ENCODE assay signal across 15 cellular contexts in the genomic region with DNA sequence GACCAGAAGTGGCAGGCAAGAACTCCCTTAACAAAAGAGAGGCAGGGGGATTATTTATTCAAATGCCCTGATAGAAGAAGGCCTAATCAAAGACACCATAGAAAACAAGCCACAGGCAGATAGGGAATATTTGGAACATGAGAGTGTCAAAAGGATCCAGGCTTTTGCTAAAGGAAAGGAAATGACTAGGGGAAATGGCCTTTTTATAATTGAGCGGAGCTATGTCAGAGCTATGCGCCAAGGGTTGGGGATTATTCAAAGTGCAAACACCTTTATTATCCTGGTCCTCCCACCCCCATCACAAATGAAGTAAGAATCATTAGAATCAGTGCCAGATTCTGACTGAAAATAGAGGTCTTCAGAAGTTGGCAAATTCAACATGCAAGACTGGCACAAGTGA. TPM values are rescaled to one million over a fixed set of nuclear protein-coding genes. Genes with fewer than 3 reads are reported as not detected.
A peak's percentile ranks its signal among the peaks of the same experiment; 100 is the strongest.
DNase-seq lines count a peak whose midpoint lies in the region; TF ChIP-seq lines count a peak whose summit lies in the region.
"Had no signal": no experiment of that assay in that cellular context is flagged by ENCODE, and none has a peak within 500 bp of the region (broad histone marks: within the 10 kb centered on the region; RNA-seq: fewer than 3 reads in every experiment).

No MANE protein-coding gene starts in this region.

- H3K27me3 ChIP-seq in Loucy (ENCODE audit: insufficient read depth, low read length, poor library complexity, severe bottlenecking) (no peaks in the 10 kb centered on the region), mesendoderm (ENCODE audit: insufficient read depth, low read length, poor library complexity) (no peaks in the 10 kb centered on the region), endodermal cell (ENCODE audit: control insufficient read depth, insufficient read depth, low read length, poor library complexity, severe bottlenecking) (peaks cover 11% of the 10 kb centered on the region)
- H3K27me3 ChIP-seq: BLaER1 had no signal

- H3K56ac ChIP-seq in mesendoderm (ENCODE audit: low read length): no peak overlapping the region

- H3K4me3 Mint-ChIP-seq in brain: peak overlapping the region in 2 of 5 experiments; percentile 4 to 20
- no peak overlapping the region for H3K4me3 Mint-ChIP-seq in endodermal cell
- H3K4me3 Mint-ChIP-seq: CD4-positive, CD25-positive, alpha-beta regulatory T cell; HFFc6 had no signal

- H3K36me3 ChIP-seq in Loucy (ENCODE audit: insufficient read depth, low read length) (no peaks in the 10 kb centered on the region), mesendoderm (ENCODE audit: control insufficient read depth, insufficient read depth, low read length) (no peaks in the 10 kb centered on the region), endodermal cell (ENCODE audit: control insufficient read depth, insufficient read depth, low read length) (no peaks in the 10 kb centered on the region)
- H3K36me3 ChIP-seq: BLaER1 had no signal

- H3K27ac Mint-ChIP-seq in brain: peak overlapping the region; percentile 28 to 93 (median 78)
- H3K27ac Mint-ChIP-seq in endodermal cell: no peak overlapping the region
- H3K27ac Mint-ChIP-seq: CD4-positive, CD25-positive, alpha-beta regulatory T cell; HFFc6 had no signal

- no peaks in the 10 kb centered on the region for H3K79me2 ChIP-seq in Loucy (ENCODE audit: insufficient read depth, low read length)
- no peaks in the 10 kb centered on the region for H3K79me2 ChIP-seq in mesendoderm (ENCODE audit: control insufficient read depth, insufficient read depth, low read length)

- DNase-seq in mesendoderm: peak; percentile 57
- no peak for DNase-seq in activated CD4-positive, alpha-beta T cell treated with anti-CD3 and anti-CD28 coated beads, Interleukin-2, amount 50 U/mL, for 48 hours
- DNase-seq in endodermal cell: no peak
- no peak for DNase-seq in C1 segment of cervical spinal cord (lab: John Stamatoyannopoulos, UW)
- no peak for DNase-seq in cardiac septum (ENCODE audit: low spot score)
- DNase-seq: CD4-positive, CD25-positive, alpha-beta regulatory T cell; DMS53; GF-D8; HCEC 1CT; HFFc6 had no signal

- no peak overlapping the region for H4K8ac ChIP-seq in mesendoderm (ENCODE audit: low read depth, low read length)

- H3K9me3 ChIP-seq in Loucy (ENCODE audit: insufficient read depth, low read depth, low read length) (no peaks in the 10 kb centered on the region), endodermal cell (ENCODE audit: control insufficient read depth, low read length) (no peaks in the 10 kb centered on the region)
- H3K9me3 ChIP-seq: BLaER1 had no signal

- H3K27me3 Mint-ChIP-seq in brain (no peaks in the 10 kb centered on the region), endodermal cell (ENCODE audit: insufficient read depth) (peaks cover 22% of the 10 kb centered on the region)

- H3K4me2 ChIP-seq in Loucy (ENCODE audit: low read depth, low read length, poor library complexity, severe bottlenecking): no peak overlapping the region
- no peak overlapping the region for H3K4me2 ChIP-seq in mesendoderm (ENCODE audit: low read length)
- H3K4me2 ChIP-seq: BLaER1 had no signal

- no peaks in the 10 kb centered on the region for H3F3A ChIP-seq in Loucy (ENCODE audit: low read depth)

- H3K4me1 ChIP-seq in Loucy (ENCODE audit: insufficient read depth, low read length, poor library complexity, severe bottlenecking): peaks cover 13% of the 10 kb centered on the region
- peaks cover 2% of the 10 kb centered on the region for H3K4me1 ChIP-seq in mesendoderm (ENCODE audit: control insufficient read depth, low read depth, low read length)
- peaks cover 4% of the 10 kb centered on the region for H3K4me1 ChIP-seq in endodermal cell (ENCODE audit: control insufficient read depth, insufficient read depth, low read length)
- H3K4me1 ChIP-seq: BLaER1 had no signal

- no peaks in the 10 kb centered on the region for H3K79me1 ChIP-seq in mesendoderm (ENCODE audit: low read length)

- no peak overlapping the region for H2AK5ac ChIP-seq in mesendoderm (ENCODE audit: low read length)

- no peak overlapping the region for H2BK120ac ChIP-seq in mesendoderm (ENCODE audit: low read depth, low read length)

- H2BK15ac ChIP-seq in mesendoderm (replicated peaks; ENCODE audit: low read depth): no peak overlapping the region

- peak overlapping the region; percentile 3; the same call in 1 of the 2 replicates for H2AFZ ChIP-seq in Loucy (ENCODE audit: low read length)

- H4K20me1 ChIP-seq in Loucy (ENCODE audit: insufficient read depth, low read length, poor library complexity, severe bottlenecking): no peaks in the 10 kb centered on the region
- H4K20me1 ChIP-seq: BLaER1 had no signal

- H3K27ac ChIP-seq in mesendoderm (ENCODE audit: low read depth, low read length) (no peak overlapping the region), endodermal cell (ENCODE audit: low read depth, low read length) (no peak overlapping the region)
- H3K27ac ChIP-seq: BLaER1 had no signal

- H3K4me3 ChIP-seq in Loucy (ENCODE audit: low read length, poor library complexity, severe bottlenecking) (no peak overlapping the region), mesendoderm (ENCODE audit: low read length) (no peak overlapping the region), endodermal cell (ENCODE audit: low read length) (no peak overlapping the region)
- H3K4me3 ChIP-seq: BLaER1 had no signal

- TF ChIP-seq CTCF in Loucy (conservative IDR thresholded peaks at IDR 0.05; ENCODE audit: low read length) (no peak), brain (conservative IDR thresholded peaks at IDR 0.05) (no peak), endodermal cell (conservative IDR thresholded peaks at IDR 0.05) (no peak)

- no peak overlapping the region for H3K18ac ChIP-seq in mesendoderm (ENCODE audit: low read length)

- no peak overlapping the region for H4K5ac ChIP-seq in mesendoderm (ENCODE audit: low read length)

- no peaks in the 10 kb centered on the region for H3K9me2 ChIP-seq in Loucy (replicated peaks; ENCODE audit: low read depth, low read length)

- H3K9ac ChIP-seq in Loucy (ENCODE audit: low read depth, low read length, poor library complexity, severe bottlenecking): no peak overlapping the region
- H3K9ac ChIP-seq in mesendoderm (ENCODE audit: low read length): no peak overlapping the region
- H3K9ac ChIP-seq in endodermal cell (ENCODE audit: extremely low read depth, low read length, poor library complexity, severe bottlenecking): no peak overlapping the region
- H3K9ac ChIP-seq: BLaER1 had no signal

- H3K9me3 Mint-ChIP-seq in brain (peaks cover 0 to 7% (median 5%) of the 10 kb centered on the region in 5 experiments), endodermal cell (peaks cover 6% of the 10 kb centered on the region)
- H3K9me3 Mint-ChIP-seq: HFFc6 had no signal

- WGBS in mesendoderm (ENCODE audit: extremely low coverage, insufficient coverage, low lambda C conversion rate): no CpG with 5 or more reads among the region's 2 CpGs
- 80 to 93% methylated on average over 1 to 2 of the region's 2 CpGs for WGBS in endodermal cell (ENCODE audit: insufficient coverage in 1 of 2, insufficient read length in 1 of 2), 2 experiments

- H3K4me1 Mint-ChIP-seq in brain: peaks cover 43% of the 10 kb centered on the region
- H3K4me1 Mint-ChIP-seq in endodermal cell: peaks cover 25% of the 10 kb centered on the region
- H3K4me1 Mint-ChIP-seq: CD4-positive, CD25-positive, alpha-beta regulatory T cell had no signal

- no peak overlapping the region for H2BK5ac ChIP-seq in mesendoderm (ENCODE audit: low read length)

- H3K4ac ChIP-seq in mesendoderm (ENCODE audit: low read depth, low read length): no peak overlapping the region

- H3K23ac ChIP-seq in mesendoderm (ENCODE audit: low read length): no peak overlapping the region

- intact Hi-C loops in cardiac septum (cut with DNase I): no loop called here

- H3K36me3 Mint-ChIP-seq in brain (no peaks in the 10 kb centered on the region), endodermal cell (ENCODE audit: low read depth) (no peaks in the 10 kb centered on the region)
- H3K36me3 Mint-ChIP-seq: CD4-positive, CD25-positive, alpha-beta regulatory T cell had no signal

RNA-seq across cellular contexts. Expression of gene HOPX, which starts 8.6 kb away (rescaled TPM):
- 40.9 TPM for polyA plus RNA-seq in brain (ENCODE audit: insufficient read depth, low read depth, low replicate concordance)
- 0.60 TPM for polyA plus RNA-seq in mesendoderm (2013, experiment 1 of 2)
- polyA plus RNA-seq in mesendoderm (2013, experiment 2 of 2): 0.43 TPM
- not detected for total RNA-seq in endodermal cell
- 0.78 TPM for polyA plus RNA-seq in endodermal cell (2013, experiment 1 of 2)
- polyA plus RNA-seq in endodermal cell (2013, experiment 2 of 2): 0.75 TPM
- total RNA-seq in cardiac septum: 5.2 TPM
- total RNA-seq: H4, HepG2, HFFc6 had no signal
- polyA plus RNA-seq: HepG2 had no signal
